Comparison of ENCODE assay signal across 8 cellular contexts in genomic region chr2:190343170-190343499, GRCh38. TPM values are rescaled to one million over a fixed set of nuclear protein-coding genes. Genes with fewer than 3 reads are reported as not detected.
DNase-seq lines count a peak whose midpoint lies in the region; TF ChIP-seq lines count a peak whose summit lies in the region.

No MANE protein-coding gene starts in this region.

- H3K4me1 ChIP-seq in endodermal cell (ENCODE audit: control insufficient read depth, insufficient read depth, low read length) = no peaks in the 10 kb centered on the region
- H3K4me1 ChIP-seq in parathyroid adenoma = peaks cover 15% of the 10 kb centered on the region

- 77 to 78% methylated on average over 3 to 4 of the region's 4 CpGs for WGBS in endodermal cell (ENCODE audit: insufficient coverage in 1 of 2, insufficient read length in 1 of 2), 2 experiments

- H3K27ac Mint-ChIP-seq in endodermal cell = no peak overlapping the region

- no peak overlapping the region for H3K9ac ChIP-seq in endodermal cell (ENCODE audit: extremely low read depth, low read length, poor library complexity, severe bottlenecking)
- H3K9ac ChIP-seq in parathyroid adenoma = peak overlapping the region; percentile 91

- H3K4me1 Mint-ChIP-seq in endodermal cell = peaks cover 6% of the 10 kb centered on the region

- H3K36me3 Mint-ChIP-seq in endodermal cell (ENCODE audit: low read depth) = no peaks in the 10 kb centered on the region

- H3K9me3 Mint-ChIP-seq in endodermal cell = no peaks in the 10 kb centered on the region

- no peaks in the 10 kb centered on the region for H3K9me3 ChIP-seq in endodermal cell (ENCODE audit: control insufficient read depth, low read length)
- no peaks in the 10 kb centered on the region for H3K9me3 ChIP-seq in parathyroid adenoma (ENCODE audit: control insufficient read depth, low read length)

- no peaks in the 10 kb centered on the region for H3K36me3 ChIP-seq in endodermal cell (ENCODE audit: control insufficient read depth, insufficient read depth, low read length)
- no peaks in the 10 kb centered on the region for H3K36me3 ChIP-seq in parathyroid adenoma (ENCODE audit: control insufficient read depth, insufficient read depth, low read length)

- TF ChIP-seq CTCF in GM12865 (IDR thresholded peaks at IDR 0.05; ENCODE audit: insufficient read depth, low read depth, low read length, missing control alignments) (no peak), NB4 (IDR thresholded peaks at IDR 0.05; ENCODE audit: low read depth, low read length) (no peak), endodermal cell (conservative IDR thresholded peaks at IDR 0.05) (no peak), parathyroid adenoma (IDR thresholded peaks at IDR 0.05) (no peak)

- TF ChIP-seq POLR2A in NB4 (IDR thresholded peaks at IDR 0.05; ENCODE audit: extremely low read depth, insufficient read length) = no peak

- H3K4me3 ChIP-seq in GM12865 (ENCODE audit: low read depth, low read length) (peak overlapping the region; percentile 80; the same call in 1 of the 2 replicates), NB4 (ENCODE audit: low read depth, low read length) (peak overlapping the region; percentile 46), endodermal cell (ENCODE audit: low read length) (peak overlapping the region; percentile 83), parathyroid adenoma (ENCODE audit: low read depth, low read length) (peak overlapping the region; percentile 65)

- no peaks in the 10 kb centered on the region for H3K27me3 ChIP-seq in endodermal cell (ENCODE audit: control insufficient read depth, insufficient read depth, low read length, poor library complexity, severe bottlenecking)
- H3K27me3 ChIP-seq in parathyroid adenoma (ENCODE audit: control insufficient read depth, insufficient read depth, low read length) = no peaks in the 10 kb centered on the region

- peaks cover 9% of the 10 kb centered on the region for H3K79me2 ChIP-seq in parathyroid adenoma

- H3K27ac ChIP-seq in endodermal cell (ENCODE audit: low read depth, low read length) = no peak overlapping the region
- peak overlapping the region; percentile 93 for H3K27ac ChIP-seq in parathyroid adenoma

- peak overlapping the region; percentile 99 for H2AFZ ChIP-seq in parathyroid adenoma

- H3K27me3 Mint-ChIP-seq in endodermal cell (ENCODE audit: insufficient read depth) = no peaks in the 10 kb centered on the region

- H3K4me3 Mint-ChIP-seq in endodermal cell = peak overlapping the region; percentile 61

- peak overlapping the region; percentile 73 for H3K4me2 ChIP-seq in parathyroid adenoma (ENCODE audit: low read length)

- DNase-seq in GM12865 (ENCODE audit: low read depth) (peak; percentile 49), NB4 (ENCODE audit: low read depth) (no peak), endodermal cell (no peak), NCI-H146 treated with DMSO at 0.1 percent for 48 hours (lab: John Stamatoyannopoulos, UW; ENCODE audit: unreplicated experiment) (no peak), HUDEP-2 (lab: John Stamatoyannopoulos, UW; ENCODE audit: unreplicated experiment in 76 of 76) (no peak), Kasumi-1 (lab: John Stamatoyannopoulos, UW) (no peak)
- DNase-seq in activated CD8-positive, alpha-beta memory T cell treated with anti-CD3 and anti-CD28 coated beads, Interleukin-2, amount 50 U/mL, for 4 hours = no peak

RNA-seq across cellular contexts. Expression of gene INPP1, which starts 0.3 kb away (rescaled TPM):
- total RNA-seq in endodermal cell = 1 to 10 TPM; 1.7 to 3.5 TPM
- polyA plus RNA-seq in endodermal cell (2013, experiment 1 of 2) = 5.5 TPM
- polyA plus RNA-seq in endodermal cell (2013, experiment 2 of 2) = 5.1 TPM

RNA-seq across cellular contexts. Expression of gene HIBCH, which starts 23.5 kb away (rescaled TPM):
- 10 to 100 TPM; 30.8 to 46.7 TPM for total RNA-seq in endodermal cell
- 32.6 TPM for polyA plus RNA-seq in endodermal cell (2013, experiment 1 of 2)
- polyA plus RNA-seq in endodermal cell (2013, experiment 2 of 2) = 33.6 TPM
